In the genomic region with DNA sequence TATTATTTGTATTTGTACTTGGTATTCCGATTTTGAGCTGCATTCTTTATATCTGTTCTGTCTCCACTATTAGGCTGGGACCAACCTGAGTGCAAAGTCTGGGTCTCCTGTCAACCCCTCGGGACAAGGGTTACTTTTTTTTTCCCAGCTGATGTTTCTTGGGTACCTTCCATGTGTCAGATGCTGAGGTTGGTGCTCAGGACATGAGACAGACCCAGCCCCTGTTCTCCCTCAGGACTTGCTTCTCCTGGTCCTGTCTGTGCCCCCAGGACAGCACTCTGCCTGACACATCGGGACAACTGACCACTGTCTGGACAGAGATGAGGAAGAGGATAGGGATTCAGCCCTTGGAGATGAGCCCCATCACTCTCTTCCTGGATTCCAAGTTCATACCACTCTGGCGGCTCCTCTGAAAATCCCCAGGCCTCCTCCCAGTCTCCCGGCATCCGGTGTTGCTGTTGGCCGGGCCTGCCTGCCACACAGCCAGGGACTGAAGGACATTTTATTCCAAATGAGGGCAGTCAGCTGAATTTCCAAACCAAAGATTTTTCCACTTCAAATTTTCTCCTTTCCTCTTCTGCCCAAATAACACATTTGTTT, we compare ENCODE assay signal across 1 cellular context.
TF ChIP-seq lines count a peak whose summit lies in the region.

No MANE protein-coding gene starts in this region.

TF ChIP-seq in endothelial cell of umbilical vein, 7 proteins besides CTCF, POLR2A, EP300 and RAD21:
- TF ChIP-seq FOS (IDR thresholded peaks at IDR 0.05; ENCODE audit: borderline replicate concordance, insufficient read depth, low read length) (no peak), EZH2 (IDR thresholded peaks at IDR 0.05; ENCODE audit: borderline replicate concordance, low read depth, low read length, severe bottlenecking) (peak; percentile 41), GATA2 (IDR thresholded peaks at IDR 0.05; ENCODE audit: insufficient read depth, insufficient read length, low read depth, low read length) (no peak)
TF ChIP-seq in endothelial cell of umbilical vein: peak in this region for 1.
